ENCODE assay signal across 23 cellular contexts in genomic region chr5:135055385-135055784, GRCh38. TPM values are rescaled to one million over a fixed set of nuclear protein-coding genes. Genes with fewer than 3 reads are reported as not detected.
A peak's percentile ranks its signal among the peaks of the same experiment; 100 is the strongest.
DNase-seq lines count a peak whose midpoint lies in the region; ATAC-seq, FAIRE-seq and TF ChIP-seq lines count a peak whose summit lies in the region.
"Had no signal": no experiment of that assay in that cellular context is flagged by ENCODE, and none has a peak within 500 bp of the region (broad histone marks: within the 10 kb centered on the region; RNA-seq: fewer than 3 reads in every experiment).

No MANE protein-coding gene starts in this region.

- no peak overlapping the region for H3K4me3 Mint-ChIP-seq in activated CD4-positive, alpha-beta T cell treated with anti-CD3 and anti-CD28 coated beads for 36 hours
- H3K4me3 Mint-ChIP-seq: CD8-positive, alpha-beta T cell had no signal

- intact Hi-C loops in kidney (cut with DNase I): no loop called here
- intact Hi-C loops in gastrocnemius medialis (cut with DNase I; ENCODE audit: low total_unique reads): loop anchor here (2.0 to 10.0 kb wide), 3 partner anchors 21 to 379 kb away; partner anchors contain the start of gene PITX1
- intact Hi-C loops in activated CD4-positive, alpha-beta T cell treated with anti-CD3 and anti-CD28 coated beads for 36 hours (cut with DNase I, micrococcal nuclease): no loop called here
- intact Hi-C loops in sciatic nerve (cut with DNase I): no loop called here

- H3K9me3 ChIP-seq in kidney (ENCODE audit: control insufficient read depth in 1 of 2, low read length in 2 of 2): no peaks in the 10 kb centered on the region
- no peaks in the 10 kb centered on the region for H3K9me3 ChIP-seq in gastrocnemius medialis
- H3K9me3 ChIP-seq: BLaER1, SJCRH30 had no signal

- H3K4me3 ChIP-seq in kidney (ENCODE audit: low read length in 2 of 2): no peak overlapping the region
- H3K4me3 ChIP-seq in gastrocnemius medialis: no peak overlapping the region
- H3K4me3 ChIP-seq: BLaER1, GM12878, SJCRH30 had no signal

- no peak for FAIRE-seq in kidney (lab: Jason Lieb, UNC)
- FAIRE-seq: A204.1, D721Med, GM12878 had no signal

- POLR2A ChIA-PET in activated CD4-positive, alpha-beta T cell treated with anti-CD3 and anti-CD28 coated beads for 36 hours (lab: Charles Lee): no interaction called here

- in situ Hi-C loops in gastrocnemius medialis (cut with MboI; ENCODE audit: low sequenced_read_pairs in 4 of 4): no loop called here

- H3K27ac Mint-ChIP-seq in activated CD4-positive, alpha-beta T cell treated with anti-CD3 and anti-CD28 coated beads for 36 hours: no peak overlapping the region
- H3K27ac Mint-ChIP-seq: CD8-positive, alpha-beta T cell had no signal

- H3K27ac ChIP-seq in kidney (ENCODE audit: low read depth in 2 of 2, low read length in 2 of 2): no peak overlapping the region
- H3K27ac ChIP-seq in gastrocnemius medialis: peak overlapping the region; percentile 63 to 79 (median 68)
- H3K27ac ChIP-seq: BLaER1, SJCRH30 had no signal

- TF ChIP-seq POLR2A in gastrocnemius medialis (IDR thresholded peaks at IDR 0.05): no peak

- H3K9ac ChIP-seq in kidney (ENCODE audit: low read length in 2 of 2): no peak overlapping the region
- H3K9ac ChIP-seq: BLaER1 had no signal

- CTCF ChIA-PET in activated CD4-positive, alpha-beta T cell treated with anti-CD3 and anti-CD28 coated beads for 36 hours (lab: Charles Lee): no interaction called here

- peaks cover 0 to 4% (median 0%) of the 10 kb centered on the region in 3 donors for H3K27me3 ChIP-seq in gastrocnemius medialis
- H3K27me3 ChIP-seq: BLaER1, SJCRH30 had no signal

- H3K36me3 Mint-ChIP-seq in activated CD4-positive, alpha-beta T cell treated with anti-CD3 and anti-CD28 coated beads for 36 hours (ENCODE audit: low read depth): no peaks in the 10 kb centered on the region
- H3K36me3 Mint-ChIP-seq: CD8-positive, alpha-beta T cell had no signal

- no peaks in the 10 kb centered on the region for H3K9me3 Mint-ChIP-seq in activated CD4-positive, alpha-beta T cell treated with anti-CD3 and anti-CD28 coated beads for 36 hours (ENCODE audit: low read depth)
- H3K9me3 Mint-ChIP-seq: CD8-positive, alpha-beta T cell had no signal

- H3K36me3 ChIP-seq in kidney (ENCODE audit: control insufficient read depth in 1 of 2, insufficient read depth in 2 of 2, low read length in 2 of 2) (no peaks in the 10 kb centered on the region), gastrocnemius medialis (no peaks in the 10 kb centered on the region)
- H3K36me3 ChIP-seq: BLaER1, SJCRH30 had no signal

- ATAC-seq in gastrocnemius medialis (peak; percentile 90 to 94), sciatic nerve (no peak)
- ATAC-seq in activated CD4-positive, alpha-beta T cell treated with anti-CD3 and anti-CD28 coated beads for 36 hours: no peak
- ATAC-seq: CD8-positive, alpha-beta T cell; GM12878 had no signal

- no peaks in the 10 kb centered on the region for H3K4me1 Mint-ChIP-seq in activated CD4-positive, alpha-beta T cell treated with anti-CD3 and anti-CD28 coated beads for 36 hours

- H3K27me3 Mint-ChIP-seq in activated CD4-positive, alpha-beta T cell treated with anti-CD3 and anti-CD28 coated beads for 36 hours: peaks cover 36% of the 10 kb centered on the region

- TF ChIP-seq CTCF in kidney (IDR thresholded peaks at IDR 0.05; ENCODE audit: borderline replicate concordance, extremely low read depth, insufficient read depth): no peak
- TF ChIP-seq CTCF in gastrocnemius medialis (IDR thresholded peaks at IDR 0.05 in 4 of 5, conservative IDR thresholded peaks at IDR 0.05 in 1 of 5): no peak

- H3K4me1 ChIP-seq in kidney (ENCODE audit: control insufficient read depth in 1 of 2, insufficient read depth in 1 of 2, low read depth in 1 of 2, low read length in 2 of 2): no peaks in the 10 kb centered on the region
- H3K4me1 ChIP-seq in gastrocnemius medialis: peaks cover 12 to 19% of the 10 kb centered on the region in 2 donors
- H3K4me1 ChIP-seq: SJCRH30 had no signal

- DNase-seq in DMS 273 treated with DMSO at 0.1 percent for 48 hours (lab: John Stamatoyannopoulos, UW) (peak; percentile 40), globus pallidus (ENCODE audit: low spot score) (peak; percentile 5), kidney (peak; percentile 24), gastrocnemius medialis (peak; percentile 84 to 91), NCI-H2171 (lab: John Stamatoyannopoulos, UW) (no peak), NCI-H1694 treated with DMSO at 0.1 percent for 48 hours (lab: John Stamatoyannopoulos, UW) (no peak), sciatic nerve (ENCODE audit: low spot score) (no peak)
- DNase-seq in activated CD4-positive, alpha-beta T cell treated with anti-CD3 and anti-CD28 coated beads for 36 hours: no peak
- DNase-seq: CD8-positive, alpha-beta T cell; DND-41; GDM1; GOT3; MV-4-11; NCI-H1436; NCI-H2081 treated with DMSO at 0.1 percent for 48 hours; NCI-H510A treated with DMSO at 0.1 percent for 48 hours; OCI-M1; SJCRH30 had no signal

RNA-seq across cellular contexts. Expression of gene PITX1, which starts 21.4 kb away (rescaled TPM):
- not detected for total RNA-seq in kidney
- not detected for polyA plus RNA-seq in kidney (ENCODE audit: insufficient read depth, low read depth, low replicate concordance)
- 10 to 100 TPM in 1 of 4 donors, 1 to 10 TPM in 3; 5.3 to 21.2 (median 9.3) TPM for total RNA-seq in gastrocnemius medialis
- under 1 TPM; 0.18 TPM for total RNA-seq in activated CD4-positive, alpha-beta T cell treated with anti-CD3 and anti-CD28 coated beads for 36 hours
- total RNA-seq in sciatic nerve: 3.6 TPM
- total RNA-seq: CD8-positive, alpha-beta T cell; RPMI7951 had no signal

Comparison
In these comparisons a context has a peak if more than half of its experiments do, and no peak if none do; other contexts are left out.
1. DNase-seq: peak in DMS 273 treated with DMSO at 0.1 percent for 48 hours (single experiment), globus pallidus (single experiment), kidney (single experiment) and gastrocnemius medialis (2 of 2); none in NCI-H2171 (single experiment), activated CD4-positive, alpha-beta T cell treated with anti-CD3 and anti-CD28 coated beads for 36 hours (single experiment), NCI-H1694 treated with DMSO at 0.1 percent for 48 hours (single experiment) and sciatic nerve (single experiment).
2. H3K27ac ChIP-seq: peak in gastrocnemius medialis (4 of 4); none in kidney (0 of 2).
3. ATAC-seq: peak in gastrocnemius medialis (2 of 2); none in activated CD4-positive, alpha-beta T cell treated with anti-CD3 and anti-CD28 coated beads for 36 hours (single experiment) and sciatic nerve (single experiment).